In the genomic region with DNA sequence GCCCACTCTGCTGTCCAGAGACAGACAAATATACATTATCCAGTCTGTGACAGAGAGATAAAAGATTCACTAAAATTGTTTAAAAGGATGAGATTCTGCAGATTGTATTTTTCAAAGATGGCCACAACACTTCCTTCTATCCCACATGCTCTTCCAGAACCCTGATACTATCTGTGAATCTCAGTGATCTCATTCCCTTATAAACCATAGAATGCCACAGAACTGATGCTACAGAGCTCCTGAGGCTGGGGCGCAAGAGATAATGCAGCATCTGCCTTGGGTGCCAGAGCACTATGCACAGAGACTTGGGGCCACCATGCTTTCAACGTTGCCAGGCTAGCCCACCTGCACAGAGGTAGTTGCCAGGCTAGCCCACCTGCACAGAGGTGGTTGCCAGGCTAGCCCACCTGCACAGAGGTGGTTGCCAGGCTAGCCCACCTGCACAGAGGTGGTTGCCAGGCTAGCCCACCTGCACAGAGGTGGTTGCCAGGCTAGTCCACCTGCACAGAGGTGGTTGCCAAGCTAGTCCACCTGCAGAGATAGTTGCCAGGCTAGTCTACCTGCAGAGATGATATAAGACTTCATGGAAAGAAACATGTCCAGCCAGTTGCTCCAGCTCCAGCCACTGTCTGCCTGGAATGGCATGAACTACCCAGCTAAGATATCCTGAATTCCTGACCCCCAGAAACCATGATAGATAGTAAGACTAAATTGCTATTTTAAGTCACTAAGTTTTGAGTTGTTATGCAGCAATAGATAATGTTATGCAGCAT, we compare ENCODE assay signal across 1 cellular context.
TF ChIP-seq lines count a peak whose summit lies in the region.

No MANE protein-coding gene starts in this region.

TF ChIP-seq in K562, 482 proteins besides CTCF, POLR2A, EP300 and RAD21 (continued from another document):
- TF ChIP-seq, protein P1, sequence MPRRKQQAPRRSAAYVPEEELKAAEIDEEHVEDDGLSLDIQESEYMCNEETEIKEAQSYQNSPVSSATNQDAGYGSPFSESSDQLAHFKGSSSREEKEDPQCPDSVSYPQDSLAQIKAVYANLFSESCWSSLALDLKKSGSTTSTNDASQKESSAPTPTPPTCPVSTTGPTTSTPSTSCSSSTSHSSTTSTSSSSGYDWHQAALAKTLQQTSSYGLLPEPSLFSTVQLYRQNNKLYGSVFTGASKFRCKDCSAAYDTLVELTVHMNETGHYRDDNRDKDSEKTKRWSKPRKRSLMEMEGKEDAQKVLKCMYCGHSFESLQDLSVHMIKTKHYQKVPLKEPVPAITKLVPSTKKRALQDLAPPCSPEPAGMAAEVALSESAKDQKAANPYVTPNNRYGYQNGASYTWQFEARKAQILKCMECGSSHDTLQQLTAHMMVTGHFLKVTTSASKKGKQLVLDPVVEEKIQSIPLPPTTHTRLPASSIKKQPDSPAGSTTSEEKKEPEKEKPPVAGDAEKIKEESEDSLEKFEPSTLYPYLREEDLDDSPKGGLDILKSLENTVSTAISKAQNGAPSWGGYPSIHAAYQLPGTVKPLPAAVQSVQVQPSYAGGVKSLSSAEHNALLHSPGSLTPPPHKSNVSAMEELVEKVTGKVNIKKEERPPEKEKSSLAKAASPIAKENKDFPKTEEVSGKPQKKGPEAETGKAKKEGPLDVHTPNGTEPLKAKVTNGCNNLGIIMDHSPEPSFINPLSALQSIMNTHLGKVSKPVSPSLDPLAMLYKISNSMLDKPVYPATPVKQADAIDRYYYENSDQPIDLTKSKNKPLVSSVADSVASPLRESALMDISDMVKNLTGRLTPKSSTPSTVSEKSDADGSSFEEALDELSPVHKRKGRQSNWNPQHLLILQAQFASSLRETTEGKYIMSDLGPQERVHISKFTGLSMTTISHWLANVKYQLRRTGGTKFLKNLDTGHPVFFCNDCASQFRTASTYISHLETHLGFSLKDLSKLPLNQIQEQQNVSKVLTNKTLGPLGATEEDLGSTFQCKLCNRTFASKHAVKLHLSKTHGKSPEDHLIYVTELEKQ (CRISPR knock-in tag; IDR thresholded peaks at IDR 0.05): 0 out of 2 replicates have a peak, but pooled peaks have one; percentile 57
- TF ChIP-seq TEAD2 (tag; IDR thresholded peaks at IDR 0.05): 0 out of 2 replicates have a peak, but pooled peaks have one; percentile 25
- no peak for TF ChIP-seq KLF1 (tag; IDR thresholded peaks at IDR 0.05)
- TF ChIP-seq ZNF764 (CRISPR knock-in tag; IDR thresholded peaks at IDR 0.05; ENCODE audit: low read depth): peak; percentile 44; the same call in 1 of the 2 replicates
- peak; percentile 99 for TF ChIP-seq ZKSCAN3 (CRISPR knock-in tag; IDR thresholded peaks at IDR 0.05)
- TF ChIP-seq TBL1XR1 (IDR thresholded peaks at IDR 0.05; ENCODE audit: low read length in 2 of 2): 0 out of 4 replicates have a peak, but pooled peaks of 1 of the 2 experiments have one; percentile 57
- TF ChIP-seq BRD4 (IDR thresholded peaks at IDR 0.05): no peak
- peak in 1 of 2 experiments; percentile 89; a peak in 2 of 4 replicates for TF ChIP-seq RCOR1 (IDR thresholded peaks at IDR 0.05; ENCODE audit: borderline replicate concordance in 1 of 2, low read depth in 2 of 2, low read length in 2 of 2)
- TF ChIP-seq ZNF778 (CRISPR knock-in tag; IDR thresholded peaks at IDR 0.05): no peak
- 0 out of 2 replicates have a peak, but pooled peaks have one; percentile 7 for TF ChIP-seq JUN (IDR thresholded peaks at IDR 0.05; ENCODE audit: borderline replicate concordance, low read depth, low read length)
- no peak for TF ChIP-seq JUN (CRISPR knock-in tag; IDR thresholded peaks at IDR 0.05; ENCODE audit: borderline replicate concordance)
- TF ChIP-seq, protein P2, sequence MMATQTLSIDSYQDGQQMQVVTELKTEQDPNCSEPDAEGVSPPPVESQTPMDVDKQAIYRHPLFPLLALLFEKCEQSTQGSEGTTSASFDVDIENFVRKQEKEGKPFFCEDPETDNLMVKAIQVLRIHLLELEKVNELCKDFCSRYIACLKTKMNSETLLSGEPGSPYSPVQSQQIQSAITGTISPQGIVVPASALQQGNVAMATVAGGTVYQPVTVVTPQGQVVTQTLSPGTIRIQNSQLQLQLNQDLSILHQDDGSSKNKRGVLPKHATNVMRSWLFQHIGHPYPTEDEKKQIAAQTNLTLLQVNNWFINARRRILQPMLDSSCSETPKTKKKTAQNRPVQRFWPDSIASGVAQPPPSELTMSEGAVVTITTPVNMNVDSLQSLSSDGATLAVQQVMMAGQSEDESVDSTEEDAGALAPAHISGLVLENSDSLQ (IDR thresholded peaks at IDR 0.05): no peak
- 0 out of 2 replicates have a peak, but pooled peaks have one; percentile 11 for TF ChIP-seq STAT5A (IDR thresholded peaks at IDR 0.05; ENCODE audit: borderline replicate concordance, low read length)
- peak; percentile 5; the same call in 1 of the 2 replicates for TF ChIP-seq CBFA2T2 (conservative IDR thresholded peaks at IDR 0.05)
- 0 out of 4 replicates have a peak, but pooled peaks of 1 of the 2 experiments have one; percentile 22 for TF ChIP-seq FOXK2 (conservative IDR thresholded peaks at IDR 0.05 in 1 of 2, IDR thresholded peaks at IDR 0.05 in 1 of 2; ENCODE audit: low read depth in 2 of 2)
- TF ChIP-seq, protein P3, sequence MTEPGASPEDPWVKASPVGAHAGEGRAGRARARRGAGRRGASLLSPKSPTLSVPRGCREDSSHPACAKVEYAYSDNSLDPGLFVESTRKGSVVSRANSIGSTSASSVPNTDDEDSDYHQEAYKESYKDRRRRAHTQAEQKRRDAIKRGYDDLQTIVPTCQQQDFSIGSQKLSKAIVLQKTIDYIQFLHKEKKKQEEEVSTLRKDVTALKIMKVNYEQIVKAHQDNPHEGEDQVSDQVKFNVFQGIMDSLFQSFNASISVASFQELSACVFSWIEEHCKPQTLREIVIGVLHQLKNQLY (CRISPR knock-in tag; conservative IDR thresholded peaks at IDR 0.05): 0 out of 4 replicates have a peak, but pooled peaks of 1 of the 2 experiments have one; percentile 3
- TF ChIP-seq DMBX1 (CRISPR knock-in tag; IDR thresholded peaks at IDR 0.05; ENCODE audit: borderline replicate concordance): 0 out of 2 replicates have a peak, but pooled peaks have one; percentile 46
